Comparison of ENCODE assay signal across 2 cellular contexts in the genomic region with DNA sequence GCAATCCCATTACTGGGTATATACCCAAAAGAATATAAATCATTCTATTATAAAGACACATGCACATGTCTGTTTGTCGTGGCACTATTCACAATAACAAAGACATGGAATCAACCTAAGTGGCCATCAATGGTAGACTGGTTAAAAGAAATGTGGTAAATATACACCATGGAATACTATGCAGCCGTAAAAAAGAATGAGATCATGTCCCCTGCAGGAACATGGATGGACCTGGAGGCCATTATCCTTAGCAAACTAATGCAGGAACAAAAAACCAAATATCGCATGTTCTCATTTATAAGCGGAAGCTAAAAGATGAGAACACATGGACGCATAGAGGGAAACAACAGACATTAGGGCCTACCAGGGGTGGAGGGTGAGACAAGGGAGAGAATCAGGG. TPM values are rescaled to one million over a fixed set of nuclear protein-coding genes. Genes with fewer than 3 reads are reported as not detected.
"Had no signal": no experiment of that assay in that cellular context is flagged by ENCODE, and none has a peak within 500 bp of the region (broad histone marks: within the 10 kb centered on the region; RNA-seq: fewer than 3 reads in every experiment).

No MANE protein-coding gene starts in this region.

RNA-seq across cellular contexts. Expression of gene COL28A1, which starts 25.9 kb away (rescaled TPM):
- total RNA-seq: HT1080 had no signal
- polyA plus RNA-seq: IgD-negative memory B cell had no signal
